ENCODE assay signal across 1 cellular context in the genomic region with DNA sequence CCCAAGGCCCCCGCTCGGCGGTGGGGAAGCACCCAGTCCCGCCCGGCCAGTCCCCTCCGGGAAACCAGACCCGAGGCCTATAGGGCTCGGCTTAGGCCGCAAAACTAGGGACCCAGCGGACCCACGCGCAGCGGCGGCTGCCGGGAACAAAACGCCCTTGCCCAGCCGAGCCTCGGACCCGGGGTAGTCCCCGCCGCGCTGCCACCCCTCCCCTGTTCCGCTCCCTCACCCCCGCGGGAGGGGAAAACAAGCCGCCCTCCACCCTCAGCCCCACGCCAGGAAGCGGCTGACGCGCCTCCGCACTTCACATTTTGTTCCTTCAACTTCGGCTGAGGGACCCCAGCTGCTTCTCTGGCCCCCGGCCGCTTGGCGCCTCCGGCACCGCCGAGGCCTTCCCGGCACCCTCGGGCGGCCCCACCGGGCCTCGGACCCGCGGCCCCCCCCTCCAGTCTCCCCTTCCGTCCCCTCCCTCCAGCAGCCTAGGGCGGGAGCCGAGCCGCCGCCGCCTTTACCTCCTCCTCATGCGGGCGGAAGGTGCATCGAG.
TF ChIP-seq lines count a peak whose summit lies in the region.

No MANE protein-coding gene starts in this region.

TF ChIP-seq in HEK293, 187 proteins besides CTCF, POLR2A, EP300 and RAD21 (continued from another document and continues in another):
- TF ChIP-seq, protein P1, sequence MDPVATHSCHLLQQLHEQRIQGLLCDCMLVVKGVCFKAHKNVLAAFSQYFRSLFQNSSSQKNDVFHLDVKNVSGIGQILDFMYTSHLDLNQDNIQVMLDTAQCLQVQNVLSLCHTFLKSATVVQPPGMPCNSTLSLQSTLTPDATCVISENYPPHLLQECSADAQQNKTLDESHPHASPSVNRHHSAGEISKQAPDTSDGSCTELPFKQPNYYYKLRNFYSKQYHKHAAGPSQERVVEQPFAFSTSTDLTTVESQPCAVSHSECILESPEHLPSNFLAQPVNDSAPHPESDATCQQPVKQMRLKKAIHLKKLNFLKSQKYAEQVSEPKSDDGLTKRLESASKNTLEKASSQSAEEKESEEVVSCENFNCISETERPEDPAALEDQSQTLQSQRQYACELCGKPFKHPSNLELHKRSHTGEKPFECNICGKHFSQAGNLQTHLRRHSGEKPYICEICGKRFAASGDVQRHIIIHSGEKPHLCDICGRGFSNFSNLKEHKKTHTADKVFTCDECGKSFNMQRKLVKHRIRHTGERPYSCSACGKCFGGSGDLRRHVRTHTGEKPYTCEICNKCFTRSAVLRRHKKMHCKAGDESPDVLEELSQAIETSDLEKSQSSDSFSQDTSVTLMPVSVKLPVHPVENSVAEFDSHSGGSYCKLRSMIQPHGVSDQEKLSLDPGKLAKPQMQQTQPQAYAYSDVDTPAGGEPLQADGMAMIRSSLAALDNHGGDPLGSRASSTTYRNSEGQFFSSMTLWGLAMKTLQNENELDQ (tag by site-specific recombination; IDR thresholded peaks at IDR 0.05; ENCODE audit: low read depth): no peak
- TF ChIP-seq ZNF223 (tag by site-specific recombination; IDR thresholded peaks at IDR 0.05) (no peak), REPIN1 (tag by site-specific recombination; IDR thresholded peaks at IDR 0.05; ENCODE audit: low read depth) (no peak), ZSCAN23 (tag by site-specific recombination; IDR thresholded peaks at IDR 0.05) (no peak), ZNF621 (tag by site-specific recombination; IDR thresholded peaks at IDR 0.05) (no peak), ZSCAN30 (tag by site-specific recombination; IDR thresholded peaks at IDR 0.05) (no peak), ZNF654 (tag by site-specific recombination; IDR thresholded peaks at IDR 0.05; ENCODE audit: low read depth) (no peak), ZBTB17 (tag by site-specific recombination; IDR thresholded peaks at IDR 0.05) (no peak), ZNF610 (tag by site-specific recombination; IDR thresholded peaks at IDR 0.05; ENCODE audit: borderline replicate concordance) (no peak), ZNF114 (tag by site-specific recombination; IDR thresholded peaks at IDR 0.05) (no peak), ZIC2 (tag by site-specific recombination; IDR thresholded peaks at IDR 0.05) (no peak), BCL11A (tag by site-specific recombination; IDR thresholded peaks at IDR 0.05; ENCODE audit: low read depth) (no peak), GFI1B (tag by site-specific recombination; IDR thresholded peaks at IDR 0.05) (no peak), SETDB1 (IDR thresholded peaks at IDR 0.05; ENCODE audit: insufficient read length, low read length) (no peak), KLF9 (tag by site-specific recombination; IDR thresholded peaks at IDR 0.05; ENCODE audit: low read depth) (no peak), TCF7L2 (IDR thresholded peaks at IDR 0.05; ENCODE audit: borderline replicate concordance, low read depth, low read length) (no peak), ZNF701 (tag by site-specific recombination; IDR thresholded peaks at IDR 0.05) (no peak), ZNF26 (tag by site-specific recombination; IDR thresholded peaks at IDR 0.05) (no peak), GLIS2 (tag by site-specific recombination; IDR thresholded peaks at IDR 0.05) (peak; percentile 87), ZNF791 (tag by site-specific recombination; IDR thresholded peaks at IDR 0.05) (no peak), ZNF843 (tag by site-specific recombination; IDR thresholded peaks at IDR 0.05) (no peak), ZNF132 (tag by site-specific recombination; IDR thresholded peaks at IDR 0.05; ENCODE audit: borderline replicate concordance) (no peak), ZFHX2 (tag by site-specific recombination; conservative IDR thresholded peaks at IDR 0.05) (peak; percentile 57), ZNF692 (tag by site-specific recombination; IDR thresholded peaks at IDR 0.05) (peak; percentile 60), ZNF785 (tag by site-specific recombination; IDR thresholded peaks at IDR 0.05) (no peak), ZNF274 (IDR thresholded peaks at IDR 0.05; ENCODE audit: low read length) (no peak), ZNF274 (tag by site-specific recombination; IDR thresholded peaks at IDR 0.05; ENCODE audit: borderline replicate concordance) (no peak), ZNF398 (tag by site-specific recombination; IDR thresholded peaks at IDR 0.05) (peak; percentile 66), ZNF391 (tag by site-specific recombination; IDR thresholded peaks at IDR 0.05; ENCODE audit: borderline replicate concordance, low read depth) (no peak), ZNF366 (tag by site-specific recombination; conservative IDR thresholded peaks at IDR 0.05) (no peak), EGR2 (tag by site-specific recombination; IDR thresholded peaks at IDR 0.05; ENCODE audit: low read depth) (peak; percentile 13; the same call in 1 of the 2 replicates), ZNF768 (tag by site-specific recombination; IDR thresholded peaks at IDR 0.05) (no peak), ZNF324 (tag by site-specific recombination; IDR thresholded peaks at IDR 0.05) (no peak), ZNF544 (tag by site-specific recombination; IDR thresholded peaks at IDR 0.05) (no peak), ZNF426 (tag by site-specific recombination; IDR thresholded peaks at IDR 0.05) (no peak), ZNF629 (tag by site-specific recombination; IDR thresholded peaks at IDR 0.05) (no peak), WT1 (tag by site-specific recombination; IDR thresholded peaks at IDR 0.05) (0 out of 2 replicates have a peak, but pooled peaks have one; percentile 20), ZNF184 (tag by site-specific recombination; IDR thresholded peaks at IDR 0.05) (no peak), ZBTB1 (tag by site-specific recombination; IDR thresholded peaks at IDR 0.05) (no peak), ZBTB48 (tag by site-specific recombination; IDR thresholded peaks at IDR 0.05) (peak; percentile 64; the same call in 1 of the 2 replicates), SP3 (tag by site-specific recombination; IDR thresholded peaks at IDR 0.05) (0 out of 2 replicates have a peak, but pooled peaks have one; percentile 16), ZNF664 (tag by site-specific recombination; IDR thresholded peaks at IDR 0.05) (no peak), ZBTB8A (tag by site-specific recombination; IDR thresholded peaks at IDR 0.05) (no peak), ZNF169 (tag by site-specific recombination; IDR thresholded peaks at IDR 0.05) (no peak), ZNF155 (tag by site-specific recombination; IDR thresholded peaks at IDR 0.05) (no peak), PRDM1 (tag by site-specific recombination; IDR thresholded peaks at IDR 0.05) (no peak)
- TF ChIP-seq, protein P2, sequence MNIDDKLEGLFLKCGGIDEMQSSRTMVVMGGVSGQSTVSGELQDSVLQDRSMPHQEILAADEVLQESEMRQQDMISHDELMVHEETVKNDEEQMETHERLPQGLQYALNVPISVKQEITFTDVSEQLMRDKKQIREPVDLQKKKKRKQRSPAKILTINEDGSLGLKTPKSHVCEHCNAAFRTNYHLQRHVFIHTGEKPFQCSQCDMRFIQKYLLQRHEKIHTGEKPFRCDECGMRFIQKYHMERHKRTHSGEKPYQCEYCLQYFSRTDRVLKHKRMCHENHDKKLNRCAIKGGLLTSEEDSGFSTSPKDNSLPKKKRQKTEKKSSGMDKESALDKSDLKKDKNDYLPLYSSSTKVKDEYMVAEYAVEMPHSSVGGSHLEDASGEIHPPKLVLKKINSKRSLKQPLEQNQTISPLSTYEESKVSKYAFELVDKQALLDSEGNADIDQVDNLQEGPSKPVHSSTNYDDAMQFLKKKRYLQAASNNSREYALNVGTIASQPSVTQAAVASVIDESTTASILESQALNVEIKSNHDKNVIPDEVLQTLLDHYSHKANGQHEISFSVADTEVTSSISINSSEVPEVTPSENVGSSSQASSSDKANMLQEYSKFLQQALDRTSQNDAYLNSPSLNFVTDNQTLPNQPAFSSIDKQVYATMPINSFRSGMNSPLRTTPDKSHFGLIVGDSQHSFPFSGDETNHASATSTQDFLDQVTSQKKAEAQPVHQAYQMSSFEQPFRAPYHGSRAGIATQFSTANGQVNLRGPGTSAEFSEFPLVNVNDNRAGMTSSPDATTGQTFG (tag by site-specific recombination; IDR thresholded peaks at IDR 0.05; ENCODE audit: borderline replicate concordance): no peak
- TF ChIP-seq, protein P3, sequence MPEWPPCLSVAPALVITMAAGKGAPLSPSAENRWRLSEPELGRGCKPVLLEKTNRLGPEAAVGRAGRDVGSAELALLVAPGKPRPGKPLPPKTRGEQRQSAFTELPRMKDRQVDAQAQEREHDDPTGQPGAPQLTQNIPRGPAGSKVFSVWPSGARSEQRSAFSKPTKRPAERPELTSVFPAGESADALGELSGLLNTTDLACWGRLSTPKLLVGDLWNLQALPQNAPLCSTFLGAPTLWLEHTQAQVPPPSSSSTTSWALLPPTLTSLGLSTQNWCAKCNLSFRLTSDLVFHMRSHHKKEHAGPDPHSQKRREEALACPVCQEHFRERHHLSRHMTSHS (tag by site-specific recombination; IDR thresholded peaks at IDR 0.05): no peak
- TF ChIP-seq, protein P4, sequence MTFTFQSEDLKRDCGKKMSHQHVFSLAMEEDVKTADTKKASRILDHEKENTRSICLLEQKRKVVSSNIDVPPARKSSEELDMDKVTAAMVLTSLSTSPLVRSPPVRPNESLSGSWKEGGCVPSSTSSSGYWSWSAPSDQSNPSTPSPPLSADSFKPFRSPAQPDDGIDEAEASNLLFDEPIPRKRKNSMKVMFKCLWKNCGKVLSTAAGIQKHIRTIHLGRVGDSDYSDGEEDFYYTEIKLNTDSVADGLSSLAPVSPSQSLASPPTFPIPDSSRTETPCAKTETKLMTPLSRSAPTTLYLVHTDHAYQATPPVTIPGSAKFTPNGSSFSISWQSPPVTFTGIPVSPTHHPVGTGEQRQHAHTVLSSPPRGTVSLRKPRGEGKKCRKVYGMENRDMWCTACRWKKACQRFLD (tag by site-specific recombination; IDR thresholded peaks at IDR 0.05): no peak
- TF ChIP-seq, protein P5, sequence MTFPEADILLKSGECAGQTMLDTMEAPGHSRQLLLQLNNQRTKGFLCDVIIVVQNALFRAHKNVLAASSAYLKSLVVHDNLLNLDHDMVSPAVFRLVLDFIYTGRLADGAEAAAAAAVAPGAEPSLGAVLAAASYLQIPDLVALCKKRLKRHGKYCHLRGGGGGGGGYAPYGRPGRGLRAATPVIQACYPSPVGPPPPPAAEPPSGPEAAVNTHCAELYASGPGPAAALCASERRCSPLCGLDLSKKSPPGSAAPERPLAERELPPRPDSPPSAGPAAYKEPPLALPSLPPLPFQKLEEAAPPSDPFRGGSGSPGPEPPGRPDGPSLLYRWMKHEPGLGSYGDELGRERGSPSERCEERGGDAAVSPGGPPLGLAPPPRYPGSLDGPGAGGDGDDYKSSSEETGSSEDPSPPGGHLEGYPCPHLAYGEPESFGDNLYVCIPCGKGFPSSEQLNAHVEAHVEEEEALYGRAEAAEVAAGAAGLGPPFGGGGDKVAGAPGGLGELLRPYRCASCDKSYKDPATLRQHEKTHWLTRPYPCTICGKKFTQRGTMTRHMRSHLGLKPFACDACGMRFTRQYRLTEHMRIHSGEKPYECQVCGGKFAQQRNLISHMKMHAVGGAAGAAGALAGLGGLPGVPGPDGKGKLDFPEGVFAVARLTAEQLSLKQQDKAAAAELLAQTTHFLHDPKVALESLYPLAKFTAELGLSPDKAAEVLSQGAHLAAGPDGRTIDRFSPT (tag by site-specific recombination; IDR thresholded peaks at IDR 0.05): no peak; the same call in 1 of the 2 replicates
- TF ChIP-seq, protein P6, sequence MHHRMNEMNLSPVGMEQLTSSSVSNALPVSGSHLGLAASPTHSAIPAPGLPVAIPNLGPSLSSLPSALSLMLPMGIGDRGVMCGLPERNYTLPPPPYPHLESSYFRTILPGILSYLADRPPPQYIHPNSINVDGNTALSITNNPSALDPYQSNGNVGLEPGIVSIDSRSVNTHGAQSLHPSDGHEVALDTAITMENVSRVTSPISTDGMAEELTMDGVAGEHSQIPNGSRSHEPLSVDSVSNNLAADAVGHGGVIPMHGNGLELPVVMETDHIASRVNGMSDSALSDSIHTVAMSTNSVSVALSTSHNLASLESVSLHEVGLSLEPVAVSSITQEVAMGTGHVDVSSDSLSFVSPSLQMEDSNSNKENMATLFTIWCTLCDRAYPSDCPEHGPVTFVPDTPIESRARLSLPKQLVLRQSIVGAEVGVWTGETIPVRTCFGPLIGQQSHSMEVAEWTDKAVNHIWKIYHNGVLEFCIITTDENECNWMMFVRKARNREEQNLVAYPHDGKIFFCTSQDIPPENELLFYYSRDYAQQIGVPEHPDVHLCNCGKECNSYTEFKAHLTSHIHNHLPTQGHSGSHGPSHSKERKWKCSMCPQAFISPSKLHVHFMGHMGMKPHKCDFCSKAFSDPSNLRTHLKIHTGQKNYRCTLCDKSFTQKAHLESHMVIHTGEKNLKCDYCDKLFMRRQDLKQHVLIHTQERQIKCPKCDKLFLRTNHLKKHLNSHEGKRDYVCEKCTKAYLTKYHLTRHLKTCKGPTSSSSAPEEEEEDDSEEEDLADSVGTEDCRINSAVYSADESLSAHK (tag by site-specific recombination; IDR thresholded peaks at IDR 0.05): no peak
